24 cellular contexts compared by ENCODE assay signal in genomic region chr17:50890675-50891516, GRCh38. TPM values are rescaled to one million over a fixed set of nuclear protein-coding genes. Genes with fewer than 3 reads are reported as not detected.
A peak's percentile ranks its signal among the peaks of the same experiment; 100 is the strongest.
DNase-seq lines count a peak whose midpoint lies in the region; ATAC-seq, FAIRE-seq and TF ChIP-seq lines count a peak whose summit lies in the region.
"Had no signal": no experiment of that assay in that cellular context is flagged by ENCODE, and none has a peak within 500 bp of the region (broad histone marks: within the 10 kb centered on the region; RNA-seq: fewer than 3 reads in every experiment).

No MANE protein-coding gene starts in this region.

- TSS peak; percentile 80 for BruUV-seq in HepG2 (replicated peaks; lab: Mats Ljungman, UMichigan)

- H3K4me1 ChIP-seq in breast epithelium (no peaks in the 10 kb centered on the region), HepG2 (ENCODE audit: insufficient read depth, low read length) (peaks cover 88% of the 10 kb centered on the region), small intestine (ENCODE audit: control insufficient read depth in 2 of 2, insufficient read depth in 1 of 2, low read depth in 1 of 2, low read length in 1 of 2) (peaks cover 0 to 10% of the 10 kb centered on the region in 2 donors)
- H3K4me1 ChIP-seq: left lung, prostate gland had no signal

- TF ChIP-seq EP300 in HepG2 (IDR thresholded peaks at IDR 0.05; ENCODE audit: low read depth in 2 of 2, low read length in 2 of 2) (peak; percentile 83 to 95), HepG2 (CRISPR knock-in tag; IDR thresholded peaks at IDR 0.05; ENCODE audit: borderline replicate concordance) (peak; percentile 95)

- DNase-seq in LoVo (ENCODE audit: low spot score) (peak; percentile 74), breast epithelium (ENCODE audit: low spot score in 2 of 2) (no peak), HepG2 (ENCODE audit: low spot score) (peak; percentile 97), small intestine (peak; percentile 60), mesothelial cell of epicardium (ENCODE audit: low spot score in 2 of 2, unreplicated experiment in 2 of 2) (no peak)
- DNase-seq in stimulated activated naive CD4-positive, alpha-beta T cell (lab: John Stamatoyannopoulos, UW): no peak
- DNase-seq: activated CD4-positive, alpha-beta T cell treated with anti-CD3 and anti-CD28 coated beads, Interleukin-2, amount 10 ng/mL, durations not matched to agents 24 days and 14 days; aorta; BE2C; foreskin fibroblast; HFFc6; left lung; NCI-H1417 treated with DMSO at 0.1 percent for 48 hours; NCI-H748 treated with DMSO at 0.1 percent for 48 hours; Peyer's patch; stimulated activated CD4-positive, alpha-beta T cell treated with anti-CD3 and anti-CD28 coated beads, Interleukin-4, amount 100 ng/mL, for 4 hours had no signal

- intact Hi-C loops in breast epithelium (cut with DNase I; ENCODE audit: low total_unique reads): no loop called here
- intact Hi-C loops in HepG2 (cut with micrococcal nuclease; ENCODE audit: unreplicated experiment): loop anchor here (1.0 kb wide), 1 partner anchor 8 kb away; no protein-coding TSS in a partner anchor

- no peaks in the 10 kb centered on the region for H3K9me3 ChIP-seq in breast epithelium
- H3K9me3 ChIP-seq in HepG2 (ENCODE audit: low read length): no peaks in the 10 kb centered on the region
- H3K9me3 ChIP-seq in small intestine (ENCODE audit: control insufficient read depth, low read depth): no peaks in the 10 kb centered on the region
- H3K9me3 ChIP-seq: BE2C, left lung, Peyer's patch, prostate gland had no signal

- H3K4me1 Mint-ChIP-seq in mesothelial cell of epicardium: peaks cover 10% of the 10 kb centered on the region

- no peaks in the 10 kb centered on the region for H3K36me3 Mint-ChIP-seq in mesothelial cell of epicardium

- no peak overlapping the region for H3K4me3 Mint-ChIP-seq in mesothelial cell of epicardium
- H3K4me3 Mint-ChIP-seq: activated CD4-positive, alpha-beta T cell treated with anti-CD3 and anti-CD28 coated beads, Interleukin-2, amount 10 ng/mL, durations not matched to agents 24 days and 14 days; HFFc6 had no signal

- WGBS in HepG2 (ENCODE audit: low lambda C conversion rate): 7% methylated on average over 12 of the region's 12 CpGs
- WGBS in small intestine, 3 donors: 33 to 65% (median 45%) methylated on average over 12 of the region's 12 CpGs

- peak; percentile 14; the same call in 1 of the 2 replicates for TF ChIP-seq RAD21 in HepG2 (CRISPR knock-in tag; IDR thresholded peaks at IDR 0.05)

- in situ Hi-C loops in HepG2 (cut with HindIII; ENCODE audit: extremely low pct_ligation_motif_present, low pct_unique_long_range_greater_than_20kb): no loop called here

- peak overlapping the region; percentile 85 for H3K9ac ChIP-seq in HepG2 (ENCODE audit: insufficient read depth, low read depth, low read length)

- no peak for FAIRE-seq in HepG2 (lab: Jason Lieb, UNC)
- FAIRE-seq in small intestine (lab: Jason Lieb, UNC): no peak
- FAIRE-seq: colon, endometrium, G401.6, TTC549 had no signal

- H3K27me3 Mint-ChIP-seq in mesothelial cell of epicardium (ENCODE audit: low read depth): no peaks in the 10 kb centered on the region

- TF ChIP-seq POLR2A in breast epithelium (IDR thresholded peaks at IDR 0.05) (no peak), HepG2 (IDR thresholded peaks at IDR 0.05; ENCODE audit: insufficient read depth in 1 of 2, low read depth in 2 of 2, low read length in 2 of 2) (peak in 1 of 2 experiments; percentile 32; a peak in 1 of 4 replicates)

- TF ChIP-seq CTCF in breast epithelium (IDR thresholded peaks at IDR 0.05) (no peak), HepG2 (CRISPR knock-in tag; IDR thresholded peaks at IDR 0.05) (no peak), mesothelial cell of epicardium (IDR thresholded peaks at IDR 0.05; ENCODE audit: unreplicated experiment) (no peak)

- POLR2A ChIA-PET in HepG2 (lab: Yijun Ruan, JAX): interaction anchor here (0.6 to 12.8 kb wide), 13 partner anchors 7 to 64 kb away, joined by 3 to 343 read pairs (median 15); partner anchors contain the start of gene TOB1

- H4K20me1 ChIP-seq in HepG2 (ENCODE audit: insufficient read depth, low read length): no peaks in the 10 kb centered on the region

- no peak overlapping the region for H3K27ac Mint-ChIP-seq in mesothelial cell of epicardium
- H3K27ac Mint-ChIP-seq: activated CD4-positive, alpha-beta T cell treated with anti-CD3 and anti-CD28 coated beads, Interleukin-2, amount 10 ng/mL, durations not matched to agents 24 days and 14 days; HFFc6 had no signal

- H3K27ac ChIP-seq in breast epithelium (peak overlapping the region; percentile 64 to 95), HepG2 (ENCODE audit: extremely low read length, insufficient read depth, low read length) (peak overlapping the region; percentile 84), small intestine (ENCODE audit: low read depth in 1 of 2, low read length in 1 of 2) (peak overlapping the region in 1 of 2 donors; percentile 5)
- H3K27ac ChIP-seq: left lung, Peyer's patch, prostate gland had no signal

- H3K79me2 ChIP-seq in HepG2 (ENCODE audit: insufficient read depth, low read length): peaks cover 10% of the 10 kb centered on the region

- ATAC-seq in HepG2 (peak; percentile 73), GM21576 (IDR thresholded peaks at IDR 0.05; ENCODE audit: unreplicated experiment) (no peak)
- ATAC-seq: left lung, SK-N-SH treated with all-trans-retinoic acid at 6 μM for 48 hours had no signal

- CTCF ChIA-PET in HepG2 (lab: Yijun Ruan, JAX; ENCODE audit: low intra/inter-chr PET ratio, low total read pairs): no interaction called here

- H3K9me3 Mint-ChIP-seq in mesothelial cell of epicardium: no peaks in the 10 kb centered on the region
- H3K9me3 Mint-ChIP-seq: activated CD4-positive, alpha-beta T cell treated with anti-CD3 and anti-CD28 coated beads, Interleukin-2, amount 10 ng/mL, durations not matched to agents 24 days and 14 days; HFFc6 had no signal

- peak overlapping the region; percentile 96 for H3K4me2 ChIP-seq in HepG2 (ENCODE audit: low read depth, low read length)

- H3K36me3 ChIP-seq in breast epithelium: no peaks in the 10 kb centered on the region
- no peaks in the 10 kb centered on the region for H3K36me3 ChIP-seq in HepG2 (replicated peaks in 1 of 2; ENCODE audit: control insufficient read depth in 1 of 2, insufficient read depth in 2 of 2, low read length in 2 of 2)
- no peaks in the 10 kb centered on the region for H3K36me3 ChIP-seq in small intestine (ENCODE audit: control insufficient read depth in 2 of 2, insufficient read depth in 2 of 2, low read length in 2 of 2)
- H3K36me3 ChIP-seq: BE2C, left lung, Peyer's patch, prostate gland had no signal

- no peaks in the 10 kb centered on the region for H3K27me3 ChIP-seq in breast epithelium
- H3K27me3 ChIP-seq in HepG2 (ENCODE audit: control insufficient read depth in 1 of 2, insufficient read depth in 2 of 2, low read length in 2 of 2): no peaks in the 10 kb centered on the region
- no peaks in the 10 kb centered on the region for H3K27me3 ChIP-seq in small intestine (ENCODE audit: control insufficient read depth in 2 of 2, insufficient read depth in 2 of 2, low read length in 2 of 2)
- H3K27me3 ChIP-seq: BE2C, left lung, Peyer's patch had no signal

- no peak overlapping the region for H2AFZ ChIP-seq in HepG2 (ENCODE audit: low read length)

- H3K4me3 ChIP-seq in breast epithelium (peak overlapping the region in 1 of 3 donors; percentile 38), HepG2 (replicated peaks in 1 of 3; ENCODE audit: insufficient read depth in 1 of 3, low read depth in 2 of 3, low read length in 3 of 3) (peak overlapping the region; percentile 36 to 72 (median 52)), small intestine (ENCODE audit: low read depth in 1 of 2, low read length in 2 of 2) (no peak overlapping the region)
- H3K4me3 ChIP-seq: left lung, Peyer's patch, prostate gland had no signal

RNA-seq across cellular contexts. Expression of gene TOB1, which starts 24.7 kb away (rescaled TPM):
- total RNA-seq in breast epithelium (100 to 1,000 TPM in 1 of 3 donors, 10 to 100 TPM in 2; 12.6 to 145 (median 54.1) TPM), HepG2 (2016; rRNA removed; fragmentation: Illumina TruSeq; extraction: Trizol) (19.4 and 21.9 TPM in 2 replicates), mesothelial cell of epicardium (29.4 to 34.7 TPM (median 32.0 TPM) in 3 replicates)
- total RNA-seq in HepG2 (2016; cell fraction: cytosol; rRNA removed; fragmentation: Illumina TruSeq; extraction: Trizol; ENCODE audit: low read depth): 4.8 and 6.1 TPM in 2 replicates
- 15.4 and 18.3 TPM in 2 replicates for total RNA-seq in HepG2 (2016; cell fraction: insoluble cytoplasmic fraction; rRNA removed; fragmentation: Illumina TruSeq; extraction: Trizol)
- 17.3 and 20.5 TPM in 2 replicates for total RNA-seq in HepG2 (2016; cell fraction: membrane; rRNA removed; fragmentation: Illumina TruSeq; extraction: Trizol)
- 32.5 and 39.5 TPM in 2 replicates for total RNA-seq in HepG2 (2016; cell fraction: nucleus; rRNA removed; fragmentation: Illumina TruSeq; extraction: Trizol)
- polyA plus RNA-seq in HepG2 (2011; rRNA removed) (52.5 and 57.7 TPM in 2 replicates), small intestine (10 to 100 TPM; 24.6 to 42.0 (median 34.4) TPM)
- polyA plus RNA-seq in HepG2 (2011; cell fraction: cytosol; rRNA removed): 34.6 and 53.8 TPM in 2 replicates
- polyA plus RNA-seq in HepG2 (2011; cell fraction: nucleus; rRNA removed): 22.7 and 27.8 TPM in 2 replicates
- polyA plus RNA-seq in HepG2 (2012): 77.1 and 86.3 TPM in 2 replicates
- 11.4 and 11.5 TPM in 2 replicates for polyA plus RNA-seq in HepG2 (2016; cell fraction: cytosol; fragmentation: Illumina TruSeq; extraction: Trizol; ENCODE audit: low read depth)
- 38.0 and 41.3 TPM in 2 replicates for polyA plus RNA-seq in HepG2 (2016; cell fraction: insoluble cytoplasmic fraction; fragmentation: Illumina TruSeq; extraction: Trizol; ENCODE audit: low read depth)
- 23.3 and 26.8 TPM in 2 replicates for polyA plus RNA-seq in HepG2 (2016; cell fraction: membrane; fragmentation: Illumina TruSeq; extraction: Trizol; ENCODE audit: low read depth)
- 96.0 and 102 TPM in 2 replicates for polyA plus RNA-seq in HepG2 (2016; cell fraction: nucleus; fragmentation: Illumina TruSeq; extraction: Trizol; ENCODE audit: insufficient read depth, low read depth)
- 82.9 and 106 TPM in 2 replicates for polyA minus RNA-seq in HepG2 (2011; rRNA and poly(A)+ RNA removed; ENCODE audit: low replicate concordance)
- 53.5 and 57.1 TPM in 2 replicates for polyA minus RNA-seq in HepG2 (2011; cell fraction: cytosol; rRNA and poly(A)+ RNA removed)
- polyA minus RNA-seq in HepG2 (2011; cell fraction: nucleus; rRNA and poly(A)+ RNA removed): 28.7 and 29.6 TPM in 2 replicates

RNA-seq across cellular contexts. Expression of gene WFIKKN2, which starts 55.5 kb away (rescaled TPM):
- total RNA-seq in breast epithelium (not detected), HepG2 (2016; rRNA removed; fragmentation: Illumina TruSeq; extraction: Trizol) (not detected in 2 replicates), mesothelial cell of epicardium (0.42 to 0.68 TPM (median 0.60 TPM) in 3 replicates)
- not detected in 2 replicates for total RNA-seq in HepG2 (2016; cell fraction: cytosol; rRNA removed; fragmentation: Illumina TruSeq; extraction: Trizol; ENCODE audit: low read depth)
- total RNA-seq in HepG2 (2016; cell fraction: insoluble cytoplasmic fraction; rRNA removed; fragmentation: Illumina TruSeq; extraction: Trizol): 0.02 TPM in 1 of 2 replicates, not detected in the other
- not detected in 2 replicates for total RNA-seq in HepG2 (2016; cell fraction: membrane; rRNA removed; fragmentation: Illumina TruSeq; extraction: Trizol)
- total RNA-seq in HepG2 (2016; cell fraction: nucleus; rRNA removed; fragmentation: Illumina TruSeq; extraction: Trizol): not detected in 2 replicates
- polyA plus RNA-seq in HepG2 (2011; rRNA removed) (not detected in 2 replicates), small intestine (under 1 TPM in 1 of 3 donors, not detected in 2; 0.10 TPM)
- polyA plus RNA-seq in HepG2 (2011; cell fraction: cytosol; rRNA removed): 0.01 TPM in 2 replicates
- 0.06 TPM in 1 of 2 replicates, not detected in the other for polyA plus RNA-seq in HepG2 (2011; cell fraction: nucleus; rRNA removed)
- polyA plus RNA-seq in HepG2 (2012): not detected in 2 replicates
- polyA plus RNA-seq in HepG2 (2016; cell fraction: cytosol; fragmentation: Illumina TruSeq; extraction: Trizol; ENCODE audit: low read depth): not detected in 2 replicates
- not detected in 2 replicates for polyA plus RNA-seq in HepG2 (2016; cell fraction: insoluble cytoplasmic fraction; fragmentation: Illumina TruSeq; extraction: Trizol; ENCODE audit: low read depth)
- polyA plus RNA-seq in HepG2 (2016; cell fraction: membrane; fragmentation: Illumina TruSeq; extraction: Trizol; ENCODE audit: low read depth): not detected in 2 replicates
- 0.12 TPM in 1 of 2 replicates, not detected in the other for polyA plus RNA-seq in HepG2 (2016; cell fraction: nucleus; fragmentation: Illumina TruSeq; extraction: Trizol; ENCODE audit: insufficient read depth, low read depth)
- not detected in 2 replicates for polyA minus RNA-seq in HepG2 (2011; rRNA and poly(A)+ RNA removed; ENCODE audit: low replicate concordance)
- not detected in 2 replicates for polyA minus RNA-seq in HepG2 (2011; cell fraction: cytosol; rRNA and poly(A)+ RNA removed)
- not detected in 2 replicates for polyA minus RNA-seq in HepG2 (2011; cell fraction: nucleus; rRNA and poly(A)+ RNA removed)
- total RNA-seq: activated CD4-positive, alpha-beta T cell treated with anti-CD3 and anti-CD28 coated beads, Interleukin-2, amount 10 ng/mL, durations not matched to agents 24 days and 14 days; left lung; LHCN-M2; Peyer's patch had no signal
- polyA plus RNA-seq: aorta had no signal

Comparison
In these comparisons a context has a peak if more than half of its experiments do, and no peak if none do; other contexts are left out.
1. DNase-seq: peak in LoVo (single experiment), HepG2 (single experiment) and small intestine (single experiment); none in breast epithelium (0 of 2), stimulated activated naive CD4-positive, alpha-beta T cell (0 of 6) and mesothelial cell of epicardium (0 of 2).
2. H3K4me3 ChIP-seq: peak in HepG2 (3 of 3); none in small intestine (0 of 2).